In genomic region chr20:49976542-49976941, GRCh38 we compare ENCODE assay signal across 1 cellular context.
TF ChIP-seq lines count a peak whose summit lies in the region.

No MANE protein-coding gene starts in this region.

TF ChIP-seq in IMR-90, 13 proteins besides CTCF, POLR2A, EP300 and RAD21:
- TF ChIP-seq FOS (IDR thresholded peaks at IDR 0.05; ENCODE audit: low read depth, low read length) (0 out of 2 replicates have a peak, but pooled peaks have one; percentile 12), RCOR1 (IDR thresholded peaks at IDR 0.05; ENCODE audit: insufficient replicate concordance, low read length) (no peak)
